ENCODE assay signal across 8 cellular contexts in the genomic region with DNA sequence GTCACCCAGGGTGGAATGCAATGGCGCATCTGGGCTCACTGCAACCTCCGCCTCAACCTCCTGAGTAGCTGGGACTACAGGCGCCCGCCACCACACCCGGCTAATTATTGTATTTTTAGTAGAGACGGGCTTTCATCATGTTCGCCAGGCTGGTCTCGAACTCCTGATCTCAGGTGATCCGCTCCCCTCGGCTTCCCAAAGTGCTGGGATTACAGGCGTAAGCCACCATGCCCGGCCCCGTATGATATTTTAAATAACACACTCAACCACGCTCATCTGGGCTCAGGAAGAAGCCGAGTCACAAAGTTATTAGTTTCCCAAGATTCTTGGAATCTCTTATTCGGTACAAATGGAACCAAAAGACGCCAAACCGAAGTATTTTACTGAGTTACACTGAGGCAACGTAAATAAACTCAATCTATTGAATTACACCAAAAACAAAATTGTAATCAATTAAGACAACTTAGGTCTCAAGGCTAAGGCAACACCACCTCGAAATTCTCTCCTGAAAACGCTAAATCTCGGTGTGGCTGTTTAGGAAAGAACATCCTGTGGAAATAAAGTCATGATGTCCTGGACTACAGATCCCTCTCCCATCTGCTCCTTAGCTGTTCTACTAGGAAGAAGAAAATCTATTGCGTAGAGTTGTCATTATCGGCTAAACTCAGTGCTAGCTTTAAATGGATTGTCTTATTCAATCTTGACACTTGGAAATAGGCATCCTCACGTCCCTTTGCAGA. TPM values are rescaled to one million over a fixed set of nuclear protein-coding genes. Genes with fewer than 3 reads are reported as not detected.
DNase-seq lines count a peak whose midpoint lies in the region; ATAC-seq and TF ChIP-seq lines count a peak whose summit lies in the region.

No MANE protein-coding gene starts in this region.

- TF ChIP-seq EP300 in SK-N-SH (IDR thresholded peaks at IDR 0.05; ENCODE audit: borderline replicate concordance in 1 of 2, low read depth in 1 of 2, low read length in 1 of 2) (no peak), ovary (IDR thresholded peaks at IDR 0.05) (no peak)

- ATAC-seq in GM23338 (peak; percentile 3; the same call in 1 of the 3 replicates), HG02938 (IDR thresholded peaks at IDR 0.05; ENCODE audit: unreplicated experiment) (no peak)

- CTCF ChIA-PET in SK-N-SH (lab: Yijun Ruan, JAX): interaction anchor here (0.7 to 3.4 kb wide), 9 partner anchors 9 to 219 kb away, joined by 3 to 27 read pairs (median 4); partner anchors contain the start of gene FRAT1

- peaks cover 6% of the 10 kb centered on the region; the same call in 1 of the 2 replicates for H3K4me1 ChIP-seq in GM23338 (ENCODE audit: insufficient read depth)
- no peaks in the 10 kb centered on the region for H3K4me1 ChIP-seq in SK-N-SH (ENCODE audit: control insufficient read depth in 1 of 2, insufficient read depth in 2 of 2, low read depth in 1 of 2, low read length in 1 of 2)
- no peaks in the 10 kb centered on the region for H3K4me1 ChIP-seq in ovary (ENCODE audit: insufficient read depth)

- no peak for TF ChIP-seq RAD21 in SK-N-SH (IDR thresholded peaks at IDR 0.05; ENCODE audit: low read length)

- DNase-seq in GM23338 (ENCODE audit: low spot score): no peak
- DNase-seq in SK-N-SH: peak; percentile 24
- no peak for DNase-seq in fibroblast of pulmonary artery (ENCODE audit: low read depth)
- no peak for DNase-seq in ovary
- no peak for DNase-seq in SKM-1 treated with dmso at 0.1 percent for 144 hours (lab: John Stamatoyannopoulos, UW; ENCODE audit: unreplicated experiment)
- no peak for DNase-seq in HT-29 (ENCODE audit: low spot score)
- no peak for DNase-seq in stimulated activated naive CD4-positive, alpha-beta T cell treated with Interleukin-2 at 50 U/mL for 16 hours (lab: John Stamatoyannopoulos, UW)

- H3K4me3 ChIP-seq in GM23338: peak overlapping the region; percentile 77
- peak overlapping the region; percentile 63 to 86 for H3K4me3 ChIP-seq in SK-N-SH (ENCODE audit: low read depth in 2 of 2, low read length in 1 of 2)
- peak overlapping the region; percentile 80 for H3K4me3 ChIP-seq in fibroblast of pulmonary artery (replicated peaks; ENCODE audit: low read depth, low read length)
- H3K4me3 ChIP-seq in ovary: peak overlapping the region; percentile 97

- H3K4me1 Mint-ChIP-seq in GM23338: peaks cover 17% of the 10 kb centered on the region

- 45% methylated on average over 25 of the region's 25 CpGs for WGBS in SK-N-SH (ENCODE audit: low lambda C conversion rate)
- 47 to 52% (median 51%) methylated on average over 25 of the region's 25 CpGs for WGBS in ovary, 3 donors

- H3K4me2 ChIP-seq in GM23338: peak overlapping the region; percentile 85
- H3K4me2 ChIP-seq in SK-N-SH: peak overlapping the region; percentile 75

- peaks cover 41% of the 10 kb centered on the region for H3K79me2 ChIP-seq in GM23338 (replicated peaks; ENCODE audit: insufficient read depth)
- H3K79me2 ChIP-seq in SK-N-SH (ENCODE audit: insufficient read depth): peaks cover 44% of the 10 kb centered on the region

- H3K27me3 ChIP-seq in GM23338 (ENCODE audit: insufficient read depth) (no peaks in the 10 kb centered on the region), SK-N-SH (ENCODE audit: insufficient read depth) (no peaks in the 10 kb centered on the region), ovary (no peaks in the 10 kb centered on the region)

- H3K36me3 ChIP-seq in GM23338 (ENCODE audit: insufficient read depth) (no peaks in the 10 kb centered on the region; the same call in 1 of the 2 replicates), SK-N-SH (replicated peaks in 1 of 2; ENCODE audit: control insufficient read depth in 1 of 2, insufficient read depth in 2 of 2, low read length in 1 of 2) (peaks cover 0 to 5% of the 10 kb centered on the region in 2 experiments), ovary (no peaks in the 10 kb centered on the region)

- peak overlapping the region; percentile 94 for H3K9ac ChIP-seq in SK-N-SH

- H3F3A ChIP-seq in GM23338 (replicated peaks; ENCODE audit: low read depth) (peaks cover 11% of the 10 kb centered on the region), SK-N-SH (replicated peaks; ENCODE audit: insufficient read depth) (peaks cover 15% of the 10 kb centered on the region)

- intact Hi-C loops in ovary (cut with DNase I): no loop called here

- H3K27ac ChIP-seq in GM23338 (ENCODE audit: low read depth) (peak overlapping the region; percentile 84), SK-N-SH (ENCODE audit: low read depth in 2 of 2, low read length in 1 of 2) (peak overlapping the region; percentile 93 to 97), ovary (peak overlapping the region; percentile 79 to 92)

- peaks cover 16% of the 10 kb centered on the region for H3K36me3 Mint-ChIP-seq in GM23338 (ENCODE audit: low read depth)

- H3K9me3 ChIP-seq in SK-N-SH (no peaks in the 10 kb centered on the region), ovary (no peaks in the 10 kb centered on the region)

- H3K9me3 Mint-ChIP-seq in GM23338: no peaks in the 10 kb centered on the region; the same call in 2 of the 3 replicates

- POLR2A ChIA-PET in SK-N-SH (lab: Yijun Ruan, JAX): interaction anchor here (1.1 to 1.2 kb wide), 5 partner anchors 9 to 109 kb away, joined by 3 to 6 read pairs (median 5); partner anchors contain the start of genes FRAT1 and RRP12

- peaks cover 5% of the 10 kb centered on the region for H3K27me3 Mint-ChIP-seq in GM23338 (ENCODE audit: insufficient read depth, low read depth, poor library complexity)

- peak overlapping the region; percentile 2; the same call in 1 of the 2 replicates for H2AFZ ChIP-seq in GM23338
- peak overlapping the region; percentile 94 for H2AFZ ChIP-seq in SK-N-SH (ENCODE audit: low read depth)

- TF ChIP-seq POLR2A in ovary (IDR thresholded peaks at IDR 0.05): no peak

- no peak for TF ChIP-seq CTCF in GM23338 (conservative IDR thresholded peaks at IDR 0.05; ENCODE audit: low read depth in 2 of 2)
- TF ChIP-seq CTCF in SK-N-SH (IDR thresholded peaks at IDR 0.05): no peak
- no peak for TF ChIP-seq CTCF in fibroblast of pulmonary artery (IDR thresholded peaks at IDR 0.05; ENCODE audit: low read length, missing control alignments)
- TF ChIP-seq CTCF in ovary (IDR thresholded peaks at IDR 0.05): no peak

- peak overlapping the region; percentile 91 for H3K4me3 Mint-ChIP-seq in GM23338

- peak overlapping the region; percentile 94 for H3K27ac Mint-ChIP-seq in GM23338

- H4K20me1 ChIP-seq in GM23338 (replicated peaks; ENCODE audit: insufficient read depth) (no peaks in the 10 kb centered on the region), SK-N-SH (ENCODE audit: insufficient read depth) (no peaks in the 10 kb centered on the region)

- H3K9me2 ChIP-seq in GM23338 (ENCODE audit: insufficient read depth) (no peaks in the 10 kb centered on the region), SK-N-SH (no peaks in the 10 kb centered on the region)

TF ChIP-seq in GM23338, 12 proteins besides CTCF, POLR2A, EP300 and RAD21 (continues in another document):
- no peak for TF ChIP-seq JUNB (IDR thresholded peaks at IDR 0.05; ENCODE audit: unreplicated experiment)
- no peak for TF ChIP-seq CREB1 (CRISPR knock-in tag; IDR thresholded peaks at IDR 0.05; ENCODE audit: low read depth)
- no peak; the same call in 1 of the 2 replicates for TF ChIP-seq POLR2AphosphoS5 (IDR thresholded peaks at IDR 0.05; ENCODE audit: low read depth)
- no peak for TF ChIP-seq EZH2phosphoT487 (IDR thresholded peaks at IDR 0.05; ENCODE audit: unreplicated experiment)

TF ChIP-seq in SK-N-SH, 30 proteins besides CTCF, POLR2A, EP300 and RAD21 (continues in another document):
- TF ChIP-seq, protein P1, sequence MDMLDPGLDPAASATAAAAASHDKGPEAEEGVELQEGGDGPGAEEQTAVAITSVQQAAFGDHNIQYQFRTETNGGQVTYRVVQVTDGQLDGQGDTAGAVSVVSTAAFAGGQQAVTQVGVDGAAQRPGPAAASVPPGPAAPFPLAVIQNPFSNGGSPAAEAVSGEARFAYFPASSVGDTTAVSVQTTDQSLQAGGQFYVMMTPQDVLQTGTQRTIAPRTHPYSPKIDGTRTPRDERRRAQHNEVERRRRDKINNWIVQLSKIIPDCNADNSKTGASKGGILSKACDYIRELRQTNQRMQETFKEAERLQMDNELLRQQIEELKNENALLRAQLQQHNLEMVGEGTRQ (IDR thresholded peaks at IDR 0.05; ENCODE audit: borderline replicate concordance, low read depth, low read length): no peak
- TF ChIP-seq RFX5 (IDR thresholded peaks at IDR 0.05; ENCODE audit: low read length) (no peak), FOSL2 (IDR thresholded peaks at IDR 0.05; ENCODE audit: borderline replicate concordance, low read depth) (no peak)

RNA-seq across cellular contexts. Expression of gene ARHGAP19, which starts 0.9 kb away (rescaled TPM):
- total RNA-seq in GM23338 (2014; rRNA removed; shearing (Covaris generic)): 35.9 and 38.8 TPM in 2 replicates
- polyA plus RNA-seq in GM23338 (2016; fragmentation: Nextera tagmentation; extraction: Ambion mirVana): 7.6 and 11.5 TPM in 2 replicates
- polyA plus RNA-seq in SK-N-SH (2012; rRNA removed): 3.8 and 4.5 TPM in 2 replicates
- polyA plus RNA-seq in SK-N-SH (2012; cell fraction: cytosol; rRNA removed): 5.0 and 5.1 TPM in 2 replicates
- polyA plus RNA-seq in SK-N-SH (2012; cell fraction: nucleus; rRNA removed): 7.0 and 8.5 TPM in 2 replicates
- 10 to 100 TPM in 6 of 7 donors, 1 to 10 TPM in 1; 7.7 to 18.1 (median 13.5) TPM for total RNA-seq in ovary
- polyA plus RNA-seq in ovary: 10 to 100 TPM in 1 of 2 donors, 1 to 10 TPM in 1; 6.7 to 14.1 TPM
- 4.6 and 5.2 TPM in 2 replicates for total RNA-seq in HT-29 (2014; rRNA removed; shearing (Covaris generic))

RNA-seq across cellular contexts. Expression of gene FRAT1, which starts 27.5 kb away (rescaled TPM):
- total RNA-seq in GM23338 (2014; rRNA removed; shearing (Covaris generic)): 6.1 and 8.5 TPM in 2 replicates
- polyA plus RNA-seq in GM23338 (2016; fragmentation: Nextera tagmentation; extraction: Ambion mirVana) (1.4 and 1.7 TPM in 2 replicates), SK-N-SH (2012; rRNA removed) (1.3 and 1.8 TPM in 2 replicates), ovary (1 to 10 TPM; 1.7 to 3.0 TPM)
- polyA plus RNA-seq in SK-N-SH (2012; cell fraction: cytosol; rRNA removed): 1.4 and 1.5 TPM in 2 replicates
- polyA plus RNA-seq in SK-N-SH (2012; cell fraction: nucleus; rRNA removed): 0.89 and 1.2 TPM in 2 replicates
- 1 to 10 TPM; 3.7 to 8.2 (median 4.5) TPM for total RNA-seq in ovary
- 3.7 and 5.8 TPM in 2 replicates for total RNA-seq in HT-29 (2014; rRNA removed; shearing (Covaris generic))

RNA-seq across cellular contexts. Expression of gene FRAT2, which starts 43.0 kb away (rescaled TPM):
- total RNA-seq in GM23338 (2014; rRNA removed; shearing (Covaris generic)): 87.5 and 109 TPM in 2 replicates
- polyA plus RNA-seq in GM23338 (2016; fragmentation: Nextera tagmentation; extraction: Ambion mirVana): 24.5 and 44.0 TPM in 2 replicates
- polyA plus RNA-seq in SK-N-SH (2012; rRNA removed): 2.3 and 2.4 TPM in 2 replicates
- 2.5 and 2.9 TPM in 2 replicates for polyA plus RNA-seq in SK-N-SH (2012; cell fraction: cytosol; rRNA removed)
- polyA plus RNA-seq in SK-N-SH (2012; cell fraction: nucleus; rRNA removed): 1.4 and 1.7 TPM in 2 replicates
- 10 to 100 TPM in 1 of 7 donors, 1 to 10 TPM in 6; 4.2 to 16.8 (median 6.5) TPM for total RNA-seq in ovary
- polyA plus RNA-seq in ovary: 1 to 10 TPM; 3.2 to 8.5 TPM
- total RNA-seq in HT-29 (2014; rRNA removed; shearing (Covaris generic)): 29.1 and 30.3 TPM in 2 replicates
